1 cellular context compared by ENCODE assay signal in genomic region chr20:34072778-34073177, GRCh38.
A peak's percentile ranks its signal among the peaks of the same experiment; 100 is the strongest.
TF ChIP-seq lines count a peak whose summit lies in the region.

No MANE protein-coding gene starts in this region.

TF ChIP-seq in IMR-90, 13 proteins besides CTCF, POLR2A, EP300 and RAD21 (continued from another document):
- TF ChIP-seq USF2 (IDR thresholded peaks at IDR 0.05; ENCODE audit: low read depth, low read length) (no peak), CEBPB (IDR thresholded peaks at IDR 0.05; ENCODE audit: low read depth, low read length) (no peak), SMC3 (IDR thresholded peaks at IDR 0.05; ENCODE audit: low read depth, low read length) (no peak), MAFK (IDR thresholded peaks at IDR 0.05; ENCODE audit: low read depth, low read length) (peak; percentile 57; the same call in 1 of the 2 replicates), MAZ (IDR thresholded peaks at IDR 0.05; ENCODE audit: borderline replicate concordance, low read depth, low read length) (no peak)
